ENCODE assay signal across 8 cellular contexts in the genomic region with DNA sequence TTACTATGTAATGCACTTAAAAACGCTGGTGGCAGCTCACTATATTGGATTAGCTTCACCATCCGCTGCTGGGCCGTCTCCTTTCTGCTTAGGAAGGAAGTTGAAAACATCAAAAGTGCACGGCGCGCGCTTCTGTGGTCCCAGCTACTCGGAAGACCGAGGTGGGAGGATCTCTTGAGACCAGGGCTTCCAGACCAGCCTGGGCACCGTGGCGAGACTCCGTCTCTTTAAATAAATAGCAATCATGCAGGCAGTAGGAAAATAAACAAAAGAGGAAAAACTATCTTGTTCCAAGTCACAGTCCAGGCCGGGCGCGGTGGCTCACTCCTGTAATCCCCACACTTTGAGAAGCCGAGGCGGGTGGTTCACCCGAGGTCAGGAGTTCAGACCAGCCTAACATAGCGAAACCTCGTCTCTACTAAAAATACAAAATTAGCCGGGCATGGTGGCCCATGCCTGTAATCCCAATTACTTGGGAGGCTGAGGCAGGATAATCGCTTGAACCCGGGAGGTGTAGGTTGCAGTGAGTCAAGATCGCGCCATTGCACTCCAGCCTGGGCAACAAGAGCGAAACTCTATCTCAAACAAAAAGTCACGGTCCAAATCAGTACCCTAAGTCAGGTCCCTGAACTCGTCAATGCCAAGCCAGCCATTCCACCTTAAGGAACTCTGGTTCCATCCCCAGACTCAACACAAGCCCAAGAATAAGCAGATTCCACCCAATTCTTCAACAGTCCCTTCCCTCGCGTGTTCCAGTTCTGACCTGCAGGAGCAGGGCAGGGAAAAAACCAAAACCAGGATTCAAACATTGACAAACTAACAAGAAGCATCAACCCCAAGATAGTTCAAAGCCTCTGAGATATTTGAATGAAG. TPM values are rescaled to one million over a fixed set of nuclear protein-coding genes. Genes with fewer than 3 reads are reported as not detected.
DNase-seq lines count a peak whose midpoint lies in the region; ATAC-seq and TF ChIP-seq lines count a peak whose summit lies in the region.

No MANE protein-coding gene starts in this region.

- peaks cover 2% of the 10 kb centered on the region; the same call in 1 of the 2 replicates for H3K36me3 ChIP-seq in RWPE2 (ENCODE audit: low read depth)
- H3K36me3 ChIP-seq in ovary = no peaks in the 10 kb centered on the region
- peaks cover 0 to 18% (median 0%) of the 10 kb centered on the region in 3 donors for H3K36me3 ChIP-seq in tibial nerve

- CTCF ChIA-PET in activated naive CD4-positive, alpha-beta T cell treated with anti-CD3 and anti-CD28 coated beads, Interleukin-2, amount 10 ng/mL, durations not matched to agents 7 days and 5 days (lab: Charles Lee) = interaction anchor here (1.2 kb wide), 1 partner anchor 202 kb away, joined by 5 read pairs; no protein-coding TSS in a partner anchor

- intact Hi-C loops in head of caudate nucleus (cut with DNase I) (loop anchor here (2.0 to 5.0 kb wide), 3 partner anchors 75 to 201 kb away; a partner anchor contains a TSS), ovary (cut with DNase I) (loop anchor here in 1 of 4 donors (5.0 kb wide), 1 partner anchor 200 kb away; a partner anchor contains a TSS)

- 16 to 23% (median 18%) methylated on average over 30 of the region's 30 CpGs for WGBS in ovary, 3 donors
- 14 to 15% methylated on average over 30 of the region's 30 CpGs for WGBS in tibial nerve, 2 donors

- ATAC-seq in HG03095 (IDR thresholded peaks at IDR 0.05; ENCODE audit: unreplicated experiment) (peak; percentile 23), RWPE2 (ENCODE audit: low read depth) (peak; percentile 21)

- H3K27me3 ChIP-seq in RWPE2 (ENCODE audit: insufficient read depth, poor library complexity, severe bottlenecking) (no peaks in the 10 kb centered on the region), ovary (no peaks in the 10 kb centered on the region), tibial nerve (no peaks in the 10 kb centered on the region)

- H3K9me3 Mint-ChIP-seq in activated naive CD4-positive, alpha-beta T cell treated with anti-CD3 and anti-CD28 coated beads, Interleukin-2, amount 10 ng/mL, durations not matched to agents 7 days and 5 days = no peaks in the 10 kb centered on the region

- no peaks in the 10 kb centered on the region for H3K27me3 Mint-ChIP-seq in activated naive CD4-positive, alpha-beta T cell treated with anti-CD3 and anti-CD28 coated beads, Interleukin-2, amount 10 ng/mL, durations not matched to agents 7 days and 5 days

- H3K9me3 ChIP-seq in RWPE2 (ENCODE audit: severe bottlenecking) = no peaks in the 10 kb centered on the region
- H3K9me3 ChIP-seq in ovary = no peaks in the 10 kb centered on the region
- H3K9me3 ChIP-seq in tibial nerve = no peaks in the 10 kb centered on the region

- peaks cover 31% of the 10 kb centered on the region for H3K4me1 Mint-ChIP-seq in activated naive CD4-positive, alpha-beta T cell treated with anti-CD3 and anti-CD28 coated beads, Interleukin-2, amount 10 ng/mL, durations not matched to agents 7 days and 5 days

- H3K27ac Mint-ChIP-seq in activated naive CD4-positive, alpha-beta T cell treated with anti-CD3 and anti-CD28 coated beads, Interleukin-2, amount 10 ng/mL, durations not matched to agents 7 days and 5 days = peak overlapping the region; percentile 99

- TF ChIP-seq POLR2A in ovary (IDR thresholded peaks at IDR 0.05) (no peak), tibial nerve (IDR thresholded peaks at IDR 0.05) (no peak)

- DNase-seq in NCI-H2029 (lab: John Stamatoyannopoulos, UW) = peak; percentile 14
- no peak for DNase-seq in NCI-H2029 treated with DMSO at 0.1 percent for 48 hours (lab: John Stamatoyannopoulos, UW)
- DNase-seq in RWPE2 (ENCODE audit: low spot score) = peak; percentile 61
- DNase-seq in activated naive CD4-positive, alpha-beta T cell treated with anti-CD3 and anti-CD28 coated beads, Interleukin-2, amount 10 ng/mL, durations not matched to agents 7 days and 5 days = peak; percentile 84
- DNase-seq in head of caudate nucleus = peak in 40 of 42 donors; percentile 9 to 73 (median 40)
- peak; percentile 44 to 72 (median 51) for DNase-seq in ovary
- DNase-seq in tibial nerve (ENCODE audit: low spot score in 2 of 2) = peak in 1 of 2 donors; percentile 56

- TF ChIP-seq EP300 in ovary (IDR thresholded peaks at IDR 0.05) (no peak), tibial nerve (IDR thresholded peaks at IDR 0.05) (no peak)

- H3K36me3 Mint-ChIP-seq in activated naive CD4-positive, alpha-beta T cell treated with anti-CD3 and anti-CD28 coated beads, Interleukin-2, amount 10 ng/mL, durations not matched to agents 7 days and 5 days = peaks cover 28% of the 10 kb centered on the region

- TF ChIP-seq CTCF in RWPE2 (IDR thresholded peaks at IDR 0.05; ENCODE audit: poor library complexity, severe bottlenecking) (no peak), ovary (IDR thresholded peaks at IDR 0.05) (no peak), tibial nerve (IDR thresholded peaks at IDR 0.05) (no peak)

- peaks cover 2% of the 10 kb centered on the region for H3K4me1 ChIP-seq in RWPE2 (ENCODE audit: insufficient read depth, poor library complexity, severe bottlenecking)
- H3K4me1 ChIP-seq in ovary (ENCODE audit: insufficient read depth) = peaks cover 5% of the 10 kb centered on the region
- peaks cover 0 to 28% (median 8%) of the 10 kb centered on the region in 4 donors for H3K4me1 ChIP-seq in tibial nerve

- peak overlapping the region; percentile 98 for H3K4me3 Mint-ChIP-seq in activated naive CD4-positive, alpha-beta T cell treated with anti-CD3 and anti-CD28 coated beads, Interleukin-2, amount 10 ng/mL, durations not matched to agents 7 days and 5 days

- H3K4me3 ChIP-seq in RWPE2 (ENCODE audit: severe bottlenecking) (peak overlapping the region; percentile 85), ovary (peak overlapping the region; percentile 91), tibial nerve (peak overlapping the region; percentile 66 to 96 (median 82))

- H3K27ac ChIP-seq in RWPE2 (ENCODE audit: poor library complexity, severe bottlenecking) = peak overlapping the region; percentile 79
- peak overlapping the region; percentile 86 to 97 for H3K27ac ChIP-seq in ovary
- H3K27ac ChIP-seq in tibial nerve = peak overlapping the region; percentile 92 to 95 (median 92)

RNA-seq across cellular contexts. Expression of a gene that starts 1.0 kb away (rescaled TPM):
- total RNA-seq in ovary = 10 to 100 TPM in 6 of 7 donors, 1 to 10 TPM in 1; 8.8 to 26.8 (median 19.2) TPM
- 10 to 100 TPM in 1 of 2 donors, 1 to 10 TPM in 1; 7.6 to 15.4 TPM for polyA plus RNA-seq in ovary
- 10 to 100 TPM; 23.5 to 44.4 (median 28.4) TPM for total RNA-seq in tibial nerve
